In the genomic region with DNA sequence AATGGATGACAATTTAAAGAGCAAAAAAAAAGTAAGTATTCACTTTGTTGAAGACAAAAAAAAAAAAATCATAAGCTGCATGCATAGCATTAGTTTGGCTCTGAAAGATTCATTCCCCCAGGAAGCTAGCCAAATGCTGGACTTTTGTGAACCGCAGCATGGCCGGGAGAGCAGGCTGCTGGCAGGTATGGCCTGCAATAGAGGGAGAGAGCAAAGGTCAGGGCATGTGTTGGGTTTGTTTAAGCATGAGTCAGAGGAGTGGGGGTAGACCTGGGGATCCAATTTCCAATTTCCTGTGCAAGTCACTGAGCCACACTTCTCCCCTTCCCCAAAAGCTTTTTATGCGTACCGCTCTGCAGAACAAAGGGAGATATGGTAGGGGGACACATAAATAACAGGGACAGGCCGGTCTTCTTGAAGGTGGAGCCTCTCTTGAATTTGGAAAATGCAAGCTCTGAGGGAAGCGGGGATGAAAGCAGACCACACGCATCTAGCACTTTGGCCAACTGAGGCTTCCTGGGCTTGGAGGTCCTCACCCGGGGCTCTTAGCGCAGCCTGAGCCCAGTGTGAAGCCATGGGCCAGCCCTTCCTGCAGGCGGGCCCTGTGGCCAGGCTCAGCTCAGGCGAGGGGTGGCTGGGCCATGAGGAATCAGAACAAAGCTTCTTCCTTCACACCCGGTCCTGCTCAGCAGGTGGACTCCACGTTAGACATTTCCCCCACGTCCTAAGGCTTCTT, we compare ENCODE assay signal across 8 cellular contexts.
DNase-seq lines count a peak whose midpoint lies in the region; ATAC-seq and TF ChIP-seq lines count a peak whose summit lies in the region.

No MANE protein-coding gene starts in this region.

- H3K9me3 Mint-ChIP-seq in T-helper 2 cell treated with Interferon-gamma antibody and Interleukin-4, amounts not matched to agents 5 μg/mL and 100 μg/mL, for 36 hours, result no peaks in the 10 kb centered on the region

- ATAC-seq in GM18867 (IDR thresholded peaks at IDR 0.05; ENCODE audit: unreplicated experiment), result no peak
- ATAC-seq in GM21526 (IDR thresholded peaks at IDR 0.05; ENCODE audit: low FRiP score, unreplicated experiment), result no peak

- H3K4me1 Mint-ChIP-seq in T-helper 2 cell treated with Interferon-gamma antibody and Interleukin-4, amounts not matched to agents 5 μg/mL and 100 μg/mL, for 36 hours (ENCODE audit: low read depth), result peaks cover 65% of the 10 kb centered on the region

- H3K27me3 ChIP-seq in ectodermal cell (ENCODE audit: control insufficient read depth, insufficient read depth, low read length, poor library complexity, severe bottlenecking) (no peaks in the 10 kb centered on the region), osteoblast (ENCODE audit: insufficient read depth, low read length) (no peaks in the 10 kb centered on the region)

- H3K27me3 Mint-ChIP-seq in T-helper 2 cell treated with Interferon-gamma antibody and Interleukin-4, amounts not matched to agents 5 μg/mL and 100 μg/mL, for 36 hours (ENCODE audit: low read depth), result no peaks in the 10 kb centered on the region

- DNase-seq in T-helper 2 cell treated with Interferon-gamma antibody and Interleukin-4, amounts not matched to agents 5 μg/mL and 100 μg/mL, for 36 hours (ENCODE audit: low spot score), result no peak
- no peak for DNase-seq in T-helper 2 cell
- DNase-seq in OCI-M1 (lab: John Stamatoyannopoulos, UW), result peak; percentile 36
- DNase-seq in osteoblast (ENCODE audit: insufficient read length, low spot score, missing footprints), result peak; percentile 56
- no peak for DNase-seq in NCI-H2029 treated with DMSO at 0.1 percent for 48 hours (lab: John Stamatoyannopoulos, UW)

- no peaks in the 10 kb centered on the region for H3K36me3 ChIP-seq in ectodermal cell (ENCODE audit: control insufficient read depth, insufficient read depth, low read length)
- no peaks in the 10 kb centered on the region for H3K36me3 ChIP-seq in osteoblast (ENCODE audit: insufficient read depth, low read length)

- no peak overlapping the region for H2AFZ ChIP-seq in osteoblast (ENCODE audit: low read length)

- no peaks in the 10 kb centered on the region for H4K20me1 ChIP-seq in osteoblast (ENCODE audit: insufficient read depth, low read length)

- no peak for TF ChIP-seq CTCF in osteoblast (IDR thresholded peaks at IDR 0.05; ENCODE audit: extremely low read depth, low read depth, low read length)

- H3K27ac Mint-ChIP-seq in T-helper 2 cell treated with Interferon-gamma antibody and Interleukin-4, amounts not matched to agents 5 μg/mL and 100 μg/mL, for 36 hours, result peak overlapping the region; percentile 51

- H3K4me3 Mint-ChIP-seq in T-helper 2 cell treated with Interferon-gamma antibody and Interleukin-4, amounts not matched to agents 5 μg/mL and 100 μg/mL, for 36 hours, result no peak overlapping the region

- no peaks in the 10 kb centered on the region for H3K79me2 ChIP-seq in osteoblast (ENCODE audit: insufficient read depth, low read length)

- no peak overlapping the region for H3K4me3 ChIP-seq in ectodermal cell (ENCODE audit: insufficient read depth, low read depth, low read length)
- no peak overlapping the region for H3K4me3 ChIP-seq in osteoblast (ENCODE audit: insufficient read depth, low read length)

- WGBS in ectodermal cell, 2 experiments, result 13 to 15% methylated on average over 14 of the region's 14 CpGs

- H3K36me3 Mint-ChIP-seq in T-helper 2 cell treated with Interferon-gamma antibody and Interleukin-4, amounts not matched to agents 5 μg/mL and 100 μg/mL, for 36 hours (ENCODE audit: low read depth), result peaks cover 3% of the 10 kb centered on the region

- H3K9me3 ChIP-seq in ectodermal cell (ENCODE audit: control insufficient read depth, low read length) (no peaks in the 10 kb centered on the region), osteoblast (ENCODE audit: low read depth, low read length) (no peaks in the 10 kb centered on the region)

- peaks cover 48% of the 10 kb centered on the region for H3K4me1 ChIP-seq in ectodermal cell (ENCODE audit: control insufficient read depth, insufficient read depth, low read length)
- peaks cover 59% of the 10 kb centered on the region for H3K4me1 ChIP-seq in osteoblast (ENCODE audit: insufficient read depth, low read length)

- H3K27ac ChIP-seq in ectodermal cell (ENCODE audit: insufficient read depth, low read depth, low read length, poor library complexity, severe bottlenecking) (peak overlapping the region; percentile 89), osteoblast (ENCODE audit: low read depth, low read length) (peak overlapping the region; percentile 82)

- no peak overlapping the region for H3K4me2 ChIP-seq in osteoblast (ENCODE audit: insufficient read depth, low read length)

Comparison
In these comparisons a context has a peak if more than half of its experiments do, and no peak if none do; other contexts are left out.
1. DNase-seq: peak in OCI-M1 (single experiment) and osteoblast (single experiment); none in T-helper 2 cell treated with Interferon-gamma antibody and Interleukin-4, amounts not matched to agents 5 μg/mL and 100 μg/mL, for 36 hours (single experiment), T-helper 2 cell (0 of 5) and NCI-H2029 treated with DMSO at 0.1 percent for 48 hours (single experiment).